Comparison of ENCODE assay signal across 1 cellular context in genomic region chr2:44705851-44706555, GRCh38.
TF ChIP-seq lines count a peak whose summit lies in the region.

No MANE protein-coding gene starts in this region.

TF ChIP-seq in neural cell, 6 proteins besides CTCF, POLR2A, EP300 and RAD21:
- TF ChIP-seq, protein P1, sequence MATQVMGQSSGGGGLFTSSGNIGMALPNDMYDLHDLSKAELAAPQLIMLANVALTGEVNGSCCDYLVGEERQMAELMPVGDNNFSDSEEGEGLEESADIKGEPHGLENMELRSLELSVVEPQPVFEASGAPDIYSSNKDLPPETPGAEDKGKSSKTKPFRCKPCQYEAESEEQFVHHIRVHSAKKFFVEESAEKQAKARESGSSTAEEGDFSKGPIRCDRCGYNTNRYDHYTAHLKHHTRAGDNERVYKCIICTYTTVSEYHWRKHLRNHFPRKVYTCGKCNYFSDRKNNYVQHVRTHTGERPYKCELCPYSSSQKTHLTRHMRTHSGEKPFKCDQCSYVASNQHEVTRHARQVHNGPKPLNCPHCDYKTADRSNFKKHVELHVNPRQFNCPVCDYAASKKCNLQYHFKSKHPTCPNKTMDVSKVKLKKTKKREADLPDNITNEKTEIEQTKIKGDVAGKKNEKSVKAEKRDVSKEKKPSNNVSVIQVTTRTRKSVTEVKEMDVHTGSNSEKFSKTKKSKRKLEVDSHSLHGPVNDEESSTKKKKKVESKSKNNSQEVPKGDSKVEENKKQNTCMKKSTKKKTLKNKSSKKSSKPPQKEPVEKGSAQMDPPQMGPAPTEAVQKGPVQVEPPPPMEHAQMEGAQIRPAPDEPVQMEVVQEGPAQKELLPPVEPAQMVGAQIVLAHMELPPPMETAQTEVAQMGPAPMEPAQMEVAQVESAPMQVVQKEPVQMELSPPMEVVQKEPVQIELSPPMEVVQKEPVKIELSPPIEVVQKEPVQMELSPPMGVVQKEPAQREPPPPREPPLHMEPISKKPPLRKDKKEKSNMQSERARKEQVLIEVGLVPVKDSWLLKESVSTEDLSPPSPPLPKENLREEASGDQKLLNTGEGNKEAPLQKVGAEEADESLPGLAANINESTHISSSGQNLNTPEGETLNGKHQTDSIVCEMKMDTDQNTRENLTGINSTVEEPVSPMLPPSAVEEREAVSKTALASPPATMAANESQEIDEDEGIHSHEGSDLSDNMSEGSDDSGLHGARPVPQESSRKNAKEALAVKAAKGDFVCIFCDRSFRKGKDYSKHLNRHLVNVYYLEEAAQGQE (IDR thresholded peaks at IDR 0.05; ENCODE audit: borderline replicate concordance), result no peak
- TF ChIP-seq SMC3 (conservative IDR thresholded peaks at IDR 0.05; ENCODE audit: poor library complexity), result no peak
- TF ChIP-seq TAF1 (IDR thresholded peaks at IDR 0.05; ENCODE audit: low read depth), result no peak
- TF ChIP-seq POLR2AphosphoS5 (IDR thresholded peaks at IDR 0.05), result no peak
- no peak for TF ChIP-seq MXI1 (conservative IDR thresholded peaks at IDR 0.05; ENCODE audit: poor library complexity, severe bottlenecking)
- TF ChIP-seq EZH2 (IDR thresholded peaks at IDR 0.05; ENCODE audit: borderline replicate concordance, insufficient read depth, low read length, poor library complexity, severe bottlenecking), result no peak
